In genomic region chr6:25659633-25660368, GRCh38 we compare ENCODE assay signal across 20 cellular contexts. TPM values are rescaled to one million over a fixed set of nuclear protein-coding genes. Genes with fewer than 3 reads are reported as not detected.
DNase-seq lines count a peak whose midpoint lies in the region; ATAC-seq, FAIRE-seq and TF ChIP-seq lines count a peak whose summit lies in the region.
"Had no signal": no experiment of that assay in that cellular context is flagged by ENCODE, and none has a peak within 500 bp of the region (broad histone marks: within the 10 kb centered on the region; RNA-seq: fewer than 3 reads in every experiment).

No MANE protein-coding gene starts in this region.

- ATAC-seq in HG02981 (IDR thresholded peaks at IDR 0.05; ENCODE audit: unreplicated experiment) (no peak), GM18520 (IDR thresholded peaks at IDR 0.05; ENCODE audit: unreplicated experiment) (no peak)

- H3K4me3 Mint-ChIP-seq in type B pancreatic cell = no peak overlapping the region

- H3K4me1 Mint-ChIP-seq in type B pancreatic cell (ENCODE audit: unreplicated experiment) = no peaks in the 10 kb centered on the region

- peak; percentile 31 for DNase-seq in COLO668 (lab: John Stamatoyannopoulos, UW; ENCODE audit: unreplicated experiment)
- DNase-seq in NCI-H146 (lab: John Stamatoyannopoulos, UW) = peak; percentile 88
- peak; percentile 86 for DNase-seq in NCI-H748 (lab: John Stamatoyannopoulos, UW; ENCODE audit: unreplicated experiment)
- DNase-seq in type B pancreatic cell (ENCODE audit: extremely low spot score, unreplicated experiment) = no peak
- no peak for DNase-seq in occipital lobe (lab: John Stamatoyannopoulos, UW)
- DNase-seq: activated effector memory CD4-positive, alpha-beta T cell treated with anti-CD3 and anti-CD28 coated beads, Interleukin-2, amount 50 U/mL, for 16 hours; DMS 273 treated with DMSO at 0.1 percent for 48 hours; Karpas-422; left cardiac atrium; midbrain; NCI-H1436; SIG-M5; small intestine had no signal

- H3K9me3 Mint-ChIP-seq in type B pancreatic cell = no peaks in the 10 kb centered on the region

- H3K36me3 Mint-ChIP-seq in type B pancreatic cell = no peaks in the 10 kb centered on the region

- no peak overlapping the region for H3K27ac Mint-ChIP-seq in type B pancreatic cell

- FAIRE-seq in islet of Langerhans (lab: Jason Lieb, UNC) = peak; percentile 94
- FAIRE-seq: small intestine had no signal

- peaks cover 13% of the 10 kb centered on the region for H3K27me3 Mint-ChIP-seq in type B pancreatic cell

- TF ChIP-seq CTCF in type B pancreatic cell (conservative IDR thresholded peaks at IDR 0.05) = no peak

RNA-seq across cellular contexts. Expression of gene SCGN, which starts 7.8 kb away (rescaled TPM):
- 47.1 and 89.1 TPM in 2 replicates for total RNA-seq in type B pancreatic cell (ENCODE audit: low replicate concordance)
- 14.3 TPM for total RNA-seq in occipital lobe
- total RNA-seq: cardiac muscle cell; HT1080; T-helper 1 cell treated with Interleukin-12 subunit alpha and Interleukin-12 subunit beta and Interleukin-4 antibody, amounts not matched to agents 30 ng/mL and 1 ng/mL, for 36 hours; ureter had no signal

Comparison
In these comparisons a context has a peak if more than half of its experiments do, and no peak if none do; other contexts are left out.
1. DNase-seq: peak in COLO668 (single experiment), NCI-H146 (single experiment) and NCI-H748 (single experiment); none in type B pancreatic cell (single experiment) and occipital lobe (single experiment).